1 cellular context compared by ENCODE assay signal in genomic region chr16:3003582-3004270, GRCh38.
TF ChIP-seq lines count a peak whose summit lies in the region.

No MANE protein-coding gene starts in this region.

TF ChIP-seq in SK-N-SH treated with all-trans-retinoic acid at 6 μM for 48 hours, 23 proteins besides CTCF, POLR2A, EP300 and RAD21 (continued from another document):
- no peak for TF ChIP-seq TSHZ2 (CRISPR knock-in tag; IDR thresholded peaks at IDR 0.05)
